ENCODE assay signal across 9 cellular contexts in the genomic region with DNA sequence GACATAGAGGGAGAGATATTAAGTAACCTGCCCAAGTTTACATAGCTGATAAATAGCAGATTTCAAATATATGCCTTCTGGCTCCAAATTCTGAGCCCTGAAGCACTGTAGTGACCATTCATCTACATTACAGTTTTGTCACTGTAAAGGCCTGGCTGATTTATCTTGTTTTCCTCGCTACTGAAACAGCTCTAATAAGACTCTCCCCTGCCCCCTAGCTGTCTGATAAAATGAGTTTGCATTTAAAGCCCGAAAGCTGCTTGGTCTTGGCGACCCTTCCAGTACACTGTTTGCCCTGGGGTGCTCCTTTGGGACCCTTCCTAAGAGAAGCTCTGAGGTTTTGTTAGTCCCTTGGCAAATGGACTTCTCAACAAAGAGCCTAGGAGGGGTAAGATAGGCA. TPM values are rescaled to one million over a fixed set of nuclear protein-coding genes. Genes with fewer than 3 reads are reported as not detected.
DNase-seq lines count a peak whose midpoint lies in the region; ATAC-seq and TF ChIP-seq lines count a peak whose summit lies in the region.
"Had no signal": no experiment of that assay in that cellular context is flagged by ENCODE, and none has a peak within 500 bp of the region (broad histone marks: within the 10 kb centered on the region; RNA-seq: fewer than 3 reads in every experiment).

No MANE protein-coding gene starts in this region.

- no peak for DNase-seq in GM06990 (ENCODE audit: extremely low read depth, insufficient read length)
- peak; percentile 58 to 80 for DNase-seq in Kasumi-1 (lab: John Stamatoyannopoulos, UW)
- DNase-seq in central memory CD4-positive, alpha-beta T cell: peak; percentile 1
- DNase-seq in myocyte (ENCODE audit: low read depth): peak; percentile 48
- no peak for DNase-seq in epidermal melanocyte (ENCODE audit: insufficient read length, low spot score)
- DNase-seq: amygdala had no signal

- no peak overlapping the region for H3K4me3 ChIP-seq in GM06990 (replicated peaks; ENCODE audit: low read depth, low read length)

- TF ChIP-seq CTCF in GM06990 (IDR thresholded peaks at IDR 0.05; ENCODE audit: insufficient read depth, low read length, poor library complexity, severe bottlenecking): peak; percentile 47

- no peaks in the 10 kb centered on the region; the same call in 1 of the 2 replicates for H3K27me3 ChIP-seq in GM06990 (replicated peaks; ENCODE audit: control insufficient read depth, insufficient read depth, low read length)

- ATAC-seq in GM21528 (IDR thresholded peaks at IDR 0.05; ENCODE audit: low FRiP score, unreplicated experiment) (no peak), GM18858 (IDR thresholded peaks at IDR 0.05; ENCODE audit: unreplicated experiment) (no peak), HG03457 (IDR thresholded peaks at IDR 0.05; ENCODE audit: unreplicated experiment) (no peak)

- H3K36me3 ChIP-seq in GM06990 (ENCODE audit: control insufficient read depth, insufficient read depth, low read length): no peaks in the 10 kb centered on the region

RNA-seq across cellular contexts. Expression of a gene that starts 59.7 kb away (rescaled TPM):
- 17.3 and 36.1 TPM in 2 replicates for total RNA-seq in myocyte
- 5.7 TPM for polyA plus RNA-seq in myocyte (2012)

Comparison
In these comparisons a context has a peak if more than half of its experiments do, and no peak if none do; other contexts are left out.
1. DNase-seq: peak in Kasumi-1 (2 of 2), central memory CD4-positive, alpha-beta T cell (single experiment) and myocyte (single experiment); none in GM06990 (single experiment) and epidermal melanocyte (single experiment).